In genomic region chr20:13857961-13858360, GRCh38 we compare ENCODE assay signal across 16 cellular contexts.
"Had no signal": no experiment of that assay in that cellular context is flagged by ENCODE, and none has a peak within 500 bp of the region (broad histone marks: within the 10 kb centered on the region; RNA-seq: fewer than 3 reads in every experiment).

No MANE protein-coding gene starts in this region.

- H3K4me1 ChIP-seq: pancreas, transverse colon had no signal

- H3K36me3 ChIP-seq: cardiac muscle cell, gastrocnemius medialis, neutrophil, pancreas, right lobe of liver, transverse colon had no signal

- H3K27me3 ChIP-seq: cardiac muscle cell, gastrocnemius medialis, neutrophil, pancreas, right lobe of liver, transverse colon had no signal

- ATAC-seq: stimulated activated naive CD8-positive, alpha-beta T cell treated with anti-CD3 and anti-CD28 coated beads, Interleukin-15, amount 100 ng/mL, for 72 hours had no signal

- H3K4me3 ChIP-seq: cardiac muscle cell, gastrocnemius medialis, pancreas, right lobe of liver, transverse colon had no signal

- H3K9me3 ChIP-seq: gastrocnemius medialis, neutrophil, pancreas, right lobe of liver, transverse colon had no signal

- H3K27ac ChIP-seq: cardiac muscle cell, pancreas, right lobe of liver had no signal

- DNase-seq: activated CD4-positive, alpha-beta memory T cell treated with anti-CD3 and anti-CD28 coated beads for 36 hours; activated CD4-positive, alpha-beta T cell treated with anti-CD3 and anti-CD28 coated beads for 48 hours; activated CD4-positive, CD25-positive, alpha-beta regulatory T cell; activated effector memory CD4-positive, alpha-beta T cell treated with anti-CD3 and anti-CD28 coated beads, Interleukin-2, amount 50 U/mL, for 16 hours; activated naive CD4-positive, alpha-beta T cell treated with anti-CD3 and anti-CD28 coated beads, Interleukin-2, amount 10 ng/mL, durations not matched to agents 7 days and 5 days; effector CD8-positive, alpha-beta T cell; erythroblast; small intestine; stimulated activated CD4-positive, alpha-beta T cell treated with anti-CD3 and anti-CD28 coated beads, Interleukin-2, amount 100 ng/mL, for 24 hours; stimulated activated naive CD8-positive, alpha-beta T cell treated with anti-CD3 and anti-CD28 coated beads, Interleukin-15, amount 100 ng/mL, for 72 hours; transverse colon had no signal
